Comparison of ENCODE assay signal across 17 cellular contexts in the genomic region with DNA sequence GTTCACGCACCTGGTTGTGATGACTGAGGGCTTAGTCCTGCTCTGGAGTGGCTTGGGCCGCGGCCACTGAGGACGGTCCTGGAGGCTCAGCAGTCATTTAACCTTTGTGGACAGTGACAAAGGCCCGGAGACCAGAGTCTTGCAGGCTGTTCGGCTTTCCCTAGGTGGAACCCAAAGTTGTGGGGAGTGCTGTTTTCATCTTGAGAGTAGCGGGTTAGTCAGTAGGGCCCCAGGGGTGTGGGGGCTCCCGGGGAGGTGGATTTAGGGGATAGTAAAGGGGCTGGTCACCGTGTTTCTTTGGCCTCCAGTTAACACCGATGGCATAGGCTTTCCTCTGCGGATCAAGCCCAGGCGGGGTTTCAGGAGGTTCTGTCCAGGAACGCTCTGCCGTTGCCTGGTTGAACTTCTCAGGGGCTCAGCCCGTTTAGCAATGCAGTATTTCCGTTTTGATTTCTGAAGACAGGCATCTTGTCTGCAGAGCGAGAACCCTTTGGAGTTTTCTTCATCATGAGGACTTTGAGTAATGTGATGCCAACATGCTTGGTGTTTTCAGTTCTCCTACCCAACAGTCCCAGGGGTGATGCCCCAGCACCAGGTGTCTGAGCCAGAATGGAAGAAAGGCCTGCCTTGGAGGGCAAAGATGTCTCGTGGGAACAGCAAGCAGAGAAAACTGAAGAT. TPM values are rescaled to one million over a fixed set of nuclear protein-coding genes. Genes with fewer than 3 reads are reported as not detected.
DNase-seq lines count a peak whose midpoint lies in the region; ATAC-seq and TF ChIP-seq lines count a peak whose summit lies in the region.
"Had no signal": no experiment of that assay in that cellular context is flagged by ENCODE, and none has a peak within 500 bp of the region (broad histone marks: within the 10 kb centered on the region; RNA-seq: fewer than 3 reads in every experiment).

No MANE protein-coding gene starts in this region.

- DNase-seq in NCI-H2171 treated with DMSO at 0.1 percent for 48 hours (lab: John Stamatoyannopoulos, UW): peak; percentile 5
- DNase-seq in NCI-H2171 (lab: John Stamatoyannopoulos, UW): no peak
- DNase-seq in CD4-positive, CD25-positive, alpha-beta regulatory T cell: no peak
- DNase-seq in colonic mucosa: peak; percentile 12
- no peak for DNase-seq in natural killer cell
- DNase-seq in Calu3: no peak
- DNase-seq in PC-9: no peak
- DNase-seq: COR-L47, DMS53, Kasumi-1, NCI-H1105 treated with DMSO at 0.1 percent for 48 hours, NCI-H187 treated with DMSO at 0.1 percent for 48 hours, NCI-H510A treated with DMSO at 0.1 percent for 48 hours, SHP77 treated with DMSO at 0.1 percent for 48 hours had no signal

- H3K36me3 ChIP-seq in CD4-positive, CD25-positive, alpha-beta regulatory T cell (ENCODE audit: control insufficient read depth, insufficient read depth, low read length): peaks cover 64% of the 10 kb centered on the region
- H3K36me3 ChIP-seq in colonic mucosa (no peaks in the 10 kb centered on the region), PC-9 (ENCODE audit: low read depth) (no peaks in the 10 kb centered on the region)

- H3F3A ChIP-seq in PC-9 (ENCODE audit: insufficient read depth, low read depth): no peaks in the 10 kb centered on the region

- no peak for ATAC-seq in CD4-positive, CD25-positive, alpha-beta regulatory T cell (ENCODE audit: low read depth in 2 of 2)
- no peak for ATAC-seq in natural killer cell
- no peak for ATAC-seq in GM18870 (IDR thresholded peaks at IDR 0.05; ENCODE audit: unreplicated experiment)

- no peaks in the 10 kb centered on the region for H3K27me3 ChIP-seq in CD4-positive, CD25-positive, alpha-beta regulatory T cell (ENCODE audit: control insufficient read depth, insufficient read depth, low read length)
- H3K27me3 ChIP-seq in colonic mucosa (no peaks in the 10 kb centered on the region), PC-9 (ENCODE audit: insufficient read depth, low read depth) (peaks cover 93% of the 10 kb centered on the region)

- intact Hi-C loops in colonic mucosa (cut with DNase I) (no loop called here), natural killer cell (cut with micrococcal nuclease) (no loop called here), Calu3 (cut with micrococcal nuclease; ENCODE audit: unreplicated experiment) (no loop called here), PC-9 (cut with micrococcal nuclease; ENCODE audit: unreplicated experiment) (no loop called here)

- H3K27ac Mint-ChIP-seq in CD4-positive, CD25-positive, alpha-beta regulatory T cell: peak overlapping the region; percentile 52 to 83 (median 77)
- H3K27ac Mint-ChIP-seq in natural killer cell (peak overlapping the region; percentile 69 to 75), Calu3 (ENCODE audit: unreplicated experiment) (no peak overlapping the region)

- no peaks in the 10 kb centered on the region for H3K4me1 ChIP-seq in CD4-positive, CD25-positive, alpha-beta regulatory T cell (ENCODE audit: control insufficient read depth, insufficient read depth, low read length, poor library complexity, severe bottlenecking)
- H3K4me1 ChIP-seq in colonic mucosa (no peaks in the 10 kb centered on the region), PC-9 (replicated peaks; ENCODE audit: insufficient read depth) (no peaks in the 10 kb centered on the region)

- POLR2A ChIA-PET in PC-9 (lab: Charles Lee; ENCODE audit: unreplicated experiment): no interaction called here

- peaks cover 8 to 9% of the 10 kb centered on the region in 2 experiments for H3K9me3 ChIP-seq in CD4-positive, CD25-positive, alpha-beta regulatory T cell (ENCODE audit: control insufficient read depth in 2 of 2, low read length in 2 of 2)
- H3K9me3 ChIP-seq in colonic mucosa: no peaks in the 10 kb centered on the region
- H3K9me3 ChIP-seq in PC-9 (ENCODE audit: insufficient read depth, low read depth): no peaks in the 10 kb centered on the region

- H3K9me3 Mint-ChIP-seq in CD4-positive, CD25-positive, alpha-beta regulatory T cell: peaks cover 0 to 9% (median 3%) of the 10 kb centered on the region in 7 donors
- H3K9me3 Mint-ChIP-seq in natural killer cell (peaks cover 0 to 2% of the 10 kb centered on the region in 2 donors), Calu3 (ENCODE audit: low read depth, unreplicated experiment) (no peaks in the 10 kb centered on the region)

- BruUV-seq in Calu3 (replicated peaks; lab: Mats Ljungman, UMichigan): no TSS peak
- no TSS peak for BruUV-seq in PC-9 (replicated peaks; lab: Mats Ljungman, UMichigan)

- no peak overlapping the region for H3K27ac ChIP-seq in CD4-positive, CD25-positive, alpha-beta regulatory T cell (ENCODE audit: insufficient read depth, low read length, poor library complexity, severe bottlenecking)
- no peak overlapping the region for H3K27ac ChIP-seq in colonic mucosa
- H3K27ac ChIP-seq in PC-9: no peak overlapping the region
- H3K27ac ChIP-seq: 22Rv1 had no signal

- H3K27me3 Mint-ChIP-seq in CD4-positive, CD25-positive, alpha-beta regulatory T cell: no peaks in the 10 kb centered on the region
- H3K27me3 Mint-ChIP-seq in natural killer cell (ENCODE audit: low read depth in 2 of 2) (no peaks in the 10 kb centered on the region), Calu3 (ENCODE audit: unreplicated experiment) (peaks cover 85% of the 10 kb centered on the region)

- H3K4me3 Mint-ChIP-seq in CD4-positive, CD25-positive, alpha-beta regulatory T cell: no peak overlapping the region
- no peak overlapping the region for H3K4me3 Mint-ChIP-seq in natural killer cell
- no peak overlapping the region for H3K4me3 Mint-ChIP-seq in Calu3 (ENCODE audit: low read depth, unreplicated experiment)

- H4K20me1 ChIP-seq in PC-9 (ENCODE audit: insufficient read depth): no peaks in the 10 kb centered on the region

- no peak overlapping the region for H3K4me2 ChIP-seq in PC-9

- H3K4me1 Mint-ChIP-seq in CD4-positive, CD25-positive, alpha-beta regulatory T cell: peaks cover 0 to 14% (median 7%) of the 10 kb centered on the region in 4 donors
- H3K4me1 Mint-ChIP-seq in natural killer cell: peaks cover 9 to 20% of the 10 kb centered on the region in 2 donors
- no peaks in the 10 kb centered on the region for H3K4me1 Mint-ChIP-seq in Calu3 (ENCODE audit: low read depth, unreplicated experiment)

- no peak overlapping the region for H3K4me3 ChIP-seq in CD4-positive, CD25-positive, alpha-beta regulatory T cell (ENCODE audit: low read depth, low read length)
- H3K4me3 ChIP-seq in colonic mucosa (no peak overlapping the region), PC-9 (no peak overlapping the region)

- TF ChIP-seq CTCF in colonic mucosa (IDR thresholded peaks at IDR 0.05) (no peak), natural killer cell (IDR thresholded peaks at IDR 0.05) (no peak), Calu3 (IDR thresholded peaks at IDR 0.05; ENCODE audit: unreplicated experiment) (no peak), PC-9 (conservative IDR thresholded peaks at IDR 0.05) (no peak)

- no peaks in the 10 kb centered on the region for H3K79me2 ChIP-seq in PC-9 (ENCODE audit: low read depth)

- no peak overlapping the region for H3K9ac ChIP-seq in colonic mucosa (ENCODE audit: low read depth in 2 of 2, low read length in 2 of 2)

- H3K36me3 Mint-ChIP-seq in CD4-positive, CD25-positive, alpha-beta regulatory T cell: peaks cover 44% of the 10 kb centered on the region
- H3K36me3 Mint-ChIP-seq in natural killer cell: peaks cover 24% of the 10 kb centered on the region
- H3K36me3 Mint-ChIP-seq in Calu3 (ENCODE audit: insufficient read depth, unreplicated experiment): no peaks in the 10 kb centered on the region

- H2AFZ ChIP-seq in PC-9: no peak overlapping the region

- no peaks in the 10 kb centered on the region for H3K9me2 ChIP-seq in PC-9 (ENCODE audit: insufficient read depth)

- CTCF ChIA-PET in Calu3 (lab: Charles Lee): interaction anchor here (0.6 kb wide), 1 partner anchor 204 kb away, joined by 3 read pairs; no protein-coding TSS in a partner anchor
- CTCF ChIA-PET in PC-9 (lab: Charles Lee): no interaction called here

RNA-seq across cellular contexts. Expression of a gene that starts 31.8 kb away (rescaled TPM):
- 90.3 TPM for total RNA-seq in CD4-positive, CD25-positive, alpha-beta regulatory T cell
- 10 to 100 TPM; 15.9 to 22.1 (median 17.6) TPM for polyA plus RNA-seq in CD4-positive, CD25-positive, alpha-beta regulatory T cell
- total RNA-seq in colonic mucosa (under 1 TPM; 0.20 to 0.27 TPM), natural killer cell (10 to 100 TPM; 24.8 to 42.0 (median 40.2) TPM), Calu3 (2022) (not detected in 2 replicates), PC-9 (2021) (not detected in 2 replicates)
- polyA plus RNA-seq: BJ had no signal

Comparison
In these comparisons a context has a peak if more than half of its experiments do, and no peak if none do; other contexts are left out.
1. DNase-seq: peak in NCI-H2171 treated with DMSO at 0.1 percent for 48 hours (single experiment) and colonic mucosa (single experiment); none in NCI-H2171 (single experiment), CD4-positive, CD25-positive, alpha-beta regulatory T cell (0 of 3), natural killer cell (single experiment), Calu3 (single experiment) and PC-9 (0 of 2).
2. RNA of a gene that starts 31.8 kb away (total RNA-seq): 90.3 TPM in CD4-positive, CD25-positive, alpha-beta regulatory T cell (single experiment) and 24.8 to 42.0 TPM in natural killer cell; 0.20 to 0.27 TPM in colonic mucosa, not detected in Calu3 and not detected in PC-9; every median in the first group is over 10 times any median in the second.